ENCODE assay signal across 26 cellular contexts in genomic region chr4:174262624-174263444, GRCh38. TPM values are rescaled to one million over a fixed set of nuclear protein-coding genes. Genes with fewer than 3 reads are reported as not detected.
A peak's percentile ranks its signal among the peaks of the same experiment; 100 is the strongest.
DNase-seq lines count a peak whose midpoint lies in the region; ATAC-seq and TF ChIP-seq lines count a peak whose summit lies in the region.
"Had no signal": no experiment of that assay in that cellular context is flagged by ENCODE, and none has a peak within 500 bp of the region (broad histone marks: within the 10 kb centered on the region; RNA-seq: fewer than 3 reads in every experiment).

No MANE protein-coding gene starts in this region.

- H3K4me3 Mint-ChIP-seq in nephron progenitor cell = no peak overlapping the region
- H3K4me3 Mint-ChIP-seq: activated CD8-positive, alpha-beta memory T cell treated with anti-CD3 and anti-CD28 coated beads, Interleukin-2, amount 10 ng/mL, durations not matched to agents 7 days and 5 days; T-helper 17 cell had no signal

- ATAC-seq in GM19463 (IDR thresholded peaks at IDR 0.05; ENCODE audit: unreplicated experiment) = peak; percentile 25
- ATAC-seq in HG02759 (IDR thresholded peaks at IDR 0.05; ENCODE audit: unreplicated experiment) = no peak
- ATAC-seq: activated CD4-positive, CD25-positive, alpha-beta regulatory T cell treated with anti-CD3 and anti-CD28 coated beads, Interleukin-2, amount 50 U/mL, for 24 hours; activated CD8-positive, alpha-beta memory T cell treated with anti-CD3 and anti-CD28 coated beads, Interleukin-2, amount 10 ng/mL, durations not matched to agents 7 days and 5 days; gastrocnemius medialis; HCT116; T-helper 17 cell had no signal

- no peaks in the 10 kb centered on the region for H3K9me3 Mint-ChIP-seq in nephron progenitor cell

- H3K36me3 Mint-ChIP-seq in nephron progenitor cell (ENCODE audit: low read depth) = no peaks in the 10 kb centered on the region

- H3K4me3 ChIP-seq in choroid plexus epithelial cell (ENCODE audit: low read depth, low read length) = no peak overlapping the region
- H3K4me3 ChIP-seq: dorsolateral prefrontal cortex, gastrocnemius medialis, right atrium auricular region, SK-N-MC, transverse colon had no signal

- DNase-seq in NCI-H146 (lab: John Stamatoyannopoulos, UW) = peak; percentile 43
- peak; percentile 34 for DNase-seq in choroid plexus epithelial cell (ENCODE audit: low read depth)
- peak; percentile 61 for DNase-seq in myocyte (ENCODE audit: low read depth)
- DNase-seq in nephron progenitor cell = no peak
- no peak for DNase-seq in activated gamma-delta T cell (lab: John Stamatoyannopoulos, UW)
- DNase-seq: activated CD4-positive, alpha-beta T cell treated with anti-CD3 and anti-CD28 coated beads, Interleukin-2, amount 50 U/mL, for 4 hours; activated CD8-positive, alpha-beta memory T cell treated with anti-CD3 and anti-CD28 coated beads, Interleukin-2, amount 10 ng/mL, durations not matched to agents 7 days and 5 days; activated naive CD4-positive, alpha-beta T cell treated with Interleukin-2 at 50 U/mL for 16 hours; amygdala; brain microvascular endothelial cell; C1 segment of cervical spinal cord; dorsolateral prefrontal cortex; gastrocnemius medialis; IMR-90; mammary epithelial cell; NCI-H1694; NCI-H446; stimulated activated CD4-positive, alpha-beta T cell treated with anti-CD3 and anti-CD28 coated beads, Interleukin-4, amount 100 ng/mL, for 1 hour; T-helper 17 cell; transverse colon had no signal

- H3K27ac Mint-ChIP-seq in nephron progenitor cell = no peak overlapping the region
- H3K27ac Mint-ChIP-seq: activated CD8-positive, alpha-beta memory T cell treated with anti-CD3 and anti-CD28 coated beads, Interleukin-2, amount 10 ng/mL, durations not matched to agents 7 days and 5 days; T-helper 17 cell had no signal

- TF ChIP-seq CTCF in choroid plexus epithelial cell (conservative IDR thresholded peaks at IDR 0.05; ENCODE audit: low read depth, low read length) = no peak
- TF ChIP-seq CTCF in nephron progenitor cell (IDR thresholded peaks at IDR 0.05) = no peak

- no peaks in the 10 kb centered on the region for H3K4me1 Mint-ChIP-seq in nephron progenitor cell
- H3K4me1 Mint-ChIP-seq: activated CD8-positive, alpha-beta memory T cell treated with anti-CD3 and anti-CD28 coated beads, Interleukin-2, amount 10 ng/mL, durations not matched to agents 7 days and 5 days had no signal

- no peaks in the 10 kb centered on the region for H3K27me3 Mint-ChIP-seq in nephron progenitor cell (ENCODE audit: low read depth, poor library complexity)
- H3K27me3 Mint-ChIP-seq: activated CD8-positive, alpha-beta memory T cell treated with anti-CD3 and anti-CD28 coated beads, Interleukin-2, amount 10 ng/mL, durations not matched to agents 7 days and 5 days; T-helper 17 cell had no signal

RNA-seq across cellular contexts. Expression of gene FBXO8, which starts 20.6 kb away (rescaled TPM):
- 14.7 and 16.4 TPM in 2 replicates for total RNA-seq in myocyte
- 14.0 TPM for polyA plus RNA-seq in myocyte (2012)

RNA-seq across cellular contexts. Expression of gene CEP44, which starts 20.9 kb away (rescaled TPM):
- 13.3 and 14.8 TPM in 2 replicates for total RNA-seq in myocyte
- 5.1 TPM for polyA plus RNA-seq in myocyte (2012)

Comparison
In these comparisons a context has a peak if more than half of its experiments do, and no peak if none do; other contexts are left out.
1. DNase-seq: peak in NCI-H146 (single experiment), choroid plexus epithelial cell (single experiment) and myocyte (single experiment); none in nephron progenitor cell (single experiment) and activated gamma-delta T cell (single experiment).